ENCODE assay signal across 8 cellular contexts in genomic region chr2:17878222-17879136, GRCh38. TPM values are rescaled to one million over a fixed set of nuclear protein-coding genes. Genes with fewer than 3 reads are reported as not detected.
DNase-seq lines count a peak whose midpoint lies in the region; ATAC-seq and TF ChIP-seq lines count a peak whose summit lies in the region.

Gene KCNS3, plus strand, starts transcription at chr2:17878667. Its CDS starts 52,342 bp downstream, at chr2:17931009.

- H3F3A ChIP-seq in DOHH2 (ENCODE audit: control insufficient read depth, insufficient read depth) = no peaks in the 10 kb centered on the region

- no peak within 1 kb of the TSS for H3K4ac ChIP-seq in mesendoderm (ENCODE audit: low read depth, low read length)

- H3K56ac ChIP-seq in mesendoderm (ENCODE audit: low read length) = peak within 1 kb of the TSS; percentile 89

- ATAC-seq in GM19452 (IDR thresholded peaks at IDR 0.05; ENCODE audit: unreplicated experiment) (peak; percentile 71), HG03439 (IDR thresholded peaks at IDR 0.05; ENCODE audit: unreplicated experiment) (peak; percentile 89)
- peak; percentile 31 for ATAC-seq in effector memory CD8-positive, alpha-beta T cell (replicated peaks)

- no peak within 1 kb of the TSS for H2BK5ac ChIP-seq in mesendoderm (ENCODE audit: low read length)

- DNase-seq in SK-MEL-5 (ENCODE audit: low read depth, low spot score) (peak; percentile 67), mesendoderm (peak; percentile 47), type B pancreatic cell (ENCODE audit: extremely low spot score, unreplicated experiment) (no peak), A172 (ENCODE audit: low spot score) (no peak)
- no peak for DNase-seq in effector memory CD8-positive, alpha-beta T cell

- H3K9me2 ChIP-seq in DOHH2 (replicated peaks; ENCODE audit: control insufficient read depth, low read length) = no peaks in the 10 kb centered on the region

- H3K79me2 ChIP-seq in DOHH2 (ENCODE audit: control insufficient read depth, low read length) = no peaks in the 10 kb centered on the region
- no peaks in the 10 kb centered on the region for H3K79me2 ChIP-seq in mesendoderm (ENCODE audit: control insufficient read depth, insufficient read depth, low read length)

- no peaks in the 10 kb centered on the region for H3K9me3 ChIP-seq in DOHH2 (ENCODE audit: control insufficient read depth, insufficient read depth, low read length)

- no peaks in the 10 kb centered on the region for H3K36me3 Mint-ChIP-seq in effector memory CD8-positive, alpha-beta T cell (ENCODE audit: insufficient read depth)
- no peaks in the 10 kb centered on the region for H3K36me3 Mint-ChIP-seq in type B pancreatic cell

- no peak within 1 kb of the TSS for H2BK15ac ChIP-seq in mesendoderm (replicated peaks; ENCODE audit: low read depth)

- no peak within 1 kb of the TSS for H2AK5ac ChIP-seq in mesendoderm (ENCODE audit: low read length)

- H3K79me1 ChIP-seq in mesendoderm (ENCODE audit: low read length) = no peaks in the 10 kb centered on the region

- peaks cover 0 to 2% of the 10 kb centered on the region in 2 donors for H3K9me3 Mint-ChIP-seq in effector memory CD8-positive, alpha-beta T cell
- H3K9me3 Mint-ChIP-seq in type B pancreatic cell = no peaks in the 10 kb centered on the region

- no peak within 1 kb of the TSS for H4K5ac ChIP-seq in mesendoderm (ENCODE audit: low read length)

- no peak within 1 kb of the TSS for H3K27ac ChIP-seq in DOHH2 (ENCODE audit: low read depth, low read length)
- no peak within 1 kb of the TSS for H3K27ac ChIP-seq in mesendoderm (ENCODE audit: low read depth, low read length)

- H3K4me1 Mint-ChIP-seq in effector memory CD8-positive, alpha-beta T cell (ENCODE audit: low read depth in 2 of 2) = peaks cover 4 to 13% of the 10 kb centered on the region in 2 donors
- peaks cover 9% of the 10 kb centered on the region for H3K4me1 Mint-ChIP-seq in type B pancreatic cell (ENCODE audit: unreplicated experiment)

- H3K4me3 Mint-ChIP-seq in effector memory CD8-positive, alpha-beta T cell = peak within 1 kb of the TSS; percentile 61 to 67
- peak within 1 kb of the TSS; percentile 91 for H3K4me3 Mint-ChIP-seq in type B pancreatic cell

- in situ Hi-C loops in SK-MEL-5 (cut with HindIII; ENCODE audit: low pct_unique_long_range_greater_than_20kb, low sequenced_read_pairs) = no loop called here

- H3K23ac ChIP-seq in mesendoderm (ENCODE audit: low read length) = no peak within 1 kb of the TSS

- TF ChIP-seq CTCF in DOHH2 (IDR thresholded peaks at IDR 0.05; ENCODE audit: low read depth, low read length, poor library complexity, severe bottlenecking) (no peak), type B pancreatic cell (conservative IDR thresholded peaks at IDR 0.05) (no peak)

- no CpG with 5 or more reads among the region's 114 CpGs for WGBS in mesendoderm (ENCODE audit: extremely low coverage, insufficient coverage, low lambda C conversion rate)

- H3K27me3 ChIP-seq in DOHH2 (ENCODE audit: control insufficient read depth, low read length) (peaks cover 43% of the 10 kb centered on the region), mesendoderm (ENCODE audit: insufficient read depth, low read length, poor library complexity) (peaks cover 4% of the 10 kb centered on the region)

- H3K4me2 ChIP-seq in DOHH2 (ENCODE audit: low read length) = peak within 1 kb of the TSS; percentile 66
- H3K4me2 ChIP-seq in mesendoderm (ENCODE audit: low read length) = peak within 1 kb of the TSS; percentile 98

- H2BK120ac ChIP-seq in mesendoderm (ENCODE audit: low read depth, low read length) = no peak within 1 kb of the TSS

- H3K27ac Mint-ChIP-seq in effector memory CD8-positive, alpha-beta T cell = no peak within 1 kb of the TSS
- H3K27ac Mint-ChIP-seq in type B pancreatic cell = peak within 1 kb of the TSS; percentile 41

- H3K18ac ChIP-seq in mesendoderm (ENCODE audit: low read length) = peak within 1 kb of the TSS; percentile 19

- peak within 1 kb of the TSS; percentile 74 for H3K9ac ChIP-seq in mesendoderm (ENCODE audit: low read length)

- H3K4me1 ChIP-seq in DOHH2 (ENCODE audit: control insufficient read depth, low read length) (peaks cover 13% of the 10 kb centered on the region), mesendoderm (ENCODE audit: control insufficient read depth, low read depth, low read length) (peaks cover 18% of the 10 kb centered on the region)

- H4K20me1 ChIP-seq in DOHH2 (ENCODE audit: control insufficient read depth, insufficient read depth, low read depth, low read length) = no peaks in the 10 kb centered on the region

- H4K8ac ChIP-seq in mesendoderm (ENCODE audit: low read depth, low read length) = no peak within 1 kb of the TSS

- H3K4me3 ChIP-seq in DOHH2 (ENCODE audit: low read length) (peak within 1 kb of the TSS; percentile 64), mesendoderm (ENCODE audit: low read length) (peak within 1 kb of the TSS; percentile 69)

- peaks cover 69 to 83% of the 10 kb centered on the region in 2 donors for H3K27me3 Mint-ChIP-seq in effector memory CD8-positive, alpha-beta T cell
- H3K27me3 Mint-ChIP-seq in type B pancreatic cell = peaks cover 89% of the 10 kb centered on the region

- no peaks in the 10 kb centered on the region for H3K36me3 ChIP-seq in DOHH2 (ENCODE audit: control insufficient read depth, low read length)
- H3K36me3 ChIP-seq in mesendoderm (ENCODE audit: control insufficient read depth, insufficient read depth, low read length) = no peaks in the 10 kb centered on the region

RNA-seq across cellular contexts. Expression of gene KCNS3, which starts in this region (rescaled TPM):
- 33.2 and 35.0 TPM in 2 replicates for total RNA-seq in SK-MEL-5 (2014; rRNA removed; shearing (Covaris generic))
- polyA plus RNA-seq in SK-MEL-5 (2015; cell fraction: cytosol; rRNA removed) = 30.8 and 52.9 TPM in 2 replicates
- polyA plus RNA-seq in SK-MEL-5 (2015; cell fraction: nucleus; rRNA removed) = 14.1 and 15.8 TPM in 2 replicates
- 4.5 TPM for polyA plus RNA-seq in mesendoderm (2013, experiment 1 of 2)
- 4.9 TPM for polyA plus RNA-seq in mesendoderm (2013, experiment 2 of 2)
- total RNA-seq in type B pancreatic cell (ENCODE audit: low replicate concordance) = 5.3 and 10.3 TPM in 2 replicates
- 4.4 and 7.3 TPM in 2 replicates for total RNA-seq in A172 (2014; rRNA removed; shearing (Covaris generic))

Comparison
In these comparisons a context has a peak if more than half of its experiments do, and no peak if none do; other contexts are left out.
1. ATAC-seq: peak in every context shown above with its lines; median percentile 89 in HG03439; 71 in GM19452; 31 in effector memory CD8-positive, alpha-beta T cell.
2. DNase-seq: peak in SK-MEL-5 (single experiment) and mesendoderm (single experiment); none in effector memory CD8-positive, alpha-beta T cell (0 of 3), type B pancreatic cell (single experiment) and A172 (single experiment).